Comparison of ENCODE assay signal across 8 cellular contexts in the genomic region with DNA sequence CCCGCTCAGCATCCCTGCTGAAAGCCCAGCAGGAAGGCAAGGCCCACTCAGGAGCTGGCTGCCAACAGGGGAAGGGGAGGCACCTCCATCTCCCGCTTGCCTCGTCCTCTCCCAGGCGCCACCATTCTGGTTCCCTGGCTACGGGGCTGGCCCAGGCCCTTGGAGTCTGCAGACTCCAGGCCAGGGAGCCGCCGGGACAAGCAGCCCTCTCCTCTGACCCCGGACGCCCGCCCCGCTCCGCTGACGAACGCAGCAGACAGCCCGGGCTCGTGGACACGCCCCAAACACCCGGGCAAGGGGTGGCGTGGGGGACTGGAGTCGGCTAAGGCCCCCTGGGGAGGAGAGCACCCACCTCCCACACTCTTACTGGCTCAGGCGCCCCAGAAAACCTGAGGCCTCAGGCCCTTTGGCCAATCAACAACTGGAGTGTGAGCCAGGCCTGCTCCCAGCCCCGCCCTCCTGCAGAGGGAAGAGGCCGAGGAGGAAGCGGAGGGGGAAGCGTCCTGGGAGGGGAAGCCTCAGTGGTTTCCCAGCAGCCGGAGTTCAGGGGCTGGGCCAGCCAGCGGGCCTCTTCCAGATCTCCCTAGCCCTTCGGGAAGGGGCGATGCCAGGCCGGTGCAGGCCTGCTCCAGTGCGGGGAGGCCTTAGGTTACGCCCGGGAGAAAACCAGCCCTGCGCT. TPM values are rescaled to one million over a fixed set of nuclear protein-coding genes. Genes with fewer than 3 reads are reported as not detected.
DNase-seq lines count a peak whose midpoint lies in the region; ATAC-seq and TF ChIP-seq lines count a peak whose summit lies in the region.

No MANE protein-coding gene starts in this region.

- intact Hi-C loops in dorsolateral prefrontal cortex (cut with DNase I), result loop anchor here (5.0 kb wide), 2 partner anchors 59 to 196 kb away; a partner anchor contains a TSS

- CTCF ChIA-PET in WTC11 (lab: Charles Lee), result interaction anchor here (0.6 to 5.7 kb wide), 3 partner anchors 14 to 30 kb away, joined by 3 to 57 read pairs (median 6); no protein-coding TSS in a partner anchor

- peak overlapping the region; percentile 65 to 100 (median 97) for H3K27ac ChIP-seq in dorsolateral prefrontal cortex

- no peaks in the 10 kb centered on the region for H3K36me3 Mint-ChIP-seq in WTC11

- H3K4me1 Mint-ChIP-seq in WTC11, result peaks cover 42% of the 10 kb centered on the region

- TF ChIP-seq CTCF in WTC11 (IDR thresholded peaks at IDR 0.05) (no peak), dorsolateral prefrontal cortex (IDR thresholded peaks at IDR 0.05 in 54 of 56, conservative IDR thresholded peaks at IDR 0.05 in 2 of 56; ENCODE audit: low read depth in 1 of 56, partially characterized antibody in 56 of 56) (no peak)

- H3K27me3 Mint-ChIP-seq in WTC11 (ENCODE audit: low read depth), result no peaks in the 10 kb centered on the region

- H3K4me3 Mint-ChIP-seq in WTC11, result peak overlapping the region; percentile 95

- POLR2A ChIA-PET in WTC11 (lab: Charles Lee), result no interaction called here

- peak; percentile 34 for DNase-seq in NCI-H2171 treated with DMSO at 0.1 percent for 48 hours (lab: John Stamatoyannopoulos, UW)
- DNase-seq in NCI-H2171 (lab: John Stamatoyannopoulos, UW), result no peak
- peak; percentile 45 for DNase-seq in NCI-H1436 treated with DMSO at 0.1 percent for 48 hours (lab: John Stamatoyannopoulos, UW)
- peak; percentile 88 for DNase-seq in WTC11 (ENCODE audit: low spot score)
- peak in 7 of 10 donors; percentile 55 to 75 (median 67) for DNase-seq in dorsolateral prefrontal cortex
- peak; percentile 81 for DNase-seq in left lobe of liver (ENCODE audit: low spot score)
- peak; percentile 63 for DNase-seq in stimulated activated CD4-positive, alpha-beta T cell treated with anti-CD3 and anti-CD28 coated beads, Interleukin-1b, Interleukin-23, amount 100 ng/mL, for 48 hours
- no peak for DNase-seq in NCI-H146 (lab: John Stamatoyannopoulos, UW)

- no peaks in the 10 kb centered on the region for H3K27me3 ChIP-seq in dorsolateral prefrontal cortex

- peak overlapping the region in 54 of 59 donors; percentile 9 to 99 (median 35) for H3K4me3 ChIP-seq in dorsolateral prefrontal cortex

- ATAC-seq in WTC11 (peak; percentile 10), left lobe of liver (no peak)

- peak overlapping the region; percentile 99 for H3K27ac Mint-ChIP-seq in WTC11

- H3K9me3 Mint-ChIP-seq in WTC11, result no peaks in the 10 kb centered on the region

TF ChIP-seq in WTC11, 78 proteins besides CTCF, POLR2A, EP300 and RAD21 (continues in another document):
- no peak for TF ChIP-seq KAT7 (CRISPR knock-in tag; IDR thresholded peaks at IDR 0.05; ENCODE audit: borderline replicate concordance)
- TF ChIP-seq, protein P1, sequence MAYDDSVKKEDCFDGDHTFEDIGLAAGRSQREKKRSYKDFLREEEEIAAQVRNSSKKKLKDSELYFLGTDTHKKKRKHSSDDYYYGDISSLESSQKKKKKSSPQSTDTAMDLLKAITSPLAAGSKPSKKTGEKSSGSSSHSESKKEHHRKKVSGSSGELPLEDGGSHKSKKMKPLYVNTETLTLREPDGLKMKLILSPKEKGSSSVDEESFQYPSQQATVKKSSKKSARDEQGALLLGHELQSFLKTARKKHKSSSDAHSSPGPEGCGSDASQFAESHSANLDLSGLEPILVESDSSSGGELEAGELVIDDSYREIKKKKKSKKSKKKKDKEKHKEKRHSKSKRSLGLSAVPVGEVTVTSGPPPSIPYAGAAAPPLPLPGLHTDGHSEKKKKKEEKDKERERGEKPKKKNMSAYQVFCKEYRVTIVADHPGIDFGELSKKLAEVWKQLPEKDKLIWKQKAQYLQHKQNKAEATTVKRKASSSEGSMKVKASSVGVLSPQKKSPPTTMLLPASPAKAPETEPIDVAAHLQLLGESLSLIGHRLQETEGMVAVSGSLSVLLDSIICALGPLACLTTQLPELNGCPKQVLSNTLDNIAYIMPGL (CRISPR knock-in tag; IDR thresholded peaks at IDR 0.05), result no peak
- TF ChIP-seq SP1 (CRISPR knock-in tag; conservative IDR thresholded peaks at IDR 0.05), result peak; percentile 74
- TF ChIP-seq CREM (CRISPR knock-in tag; IDR thresholded peaks at IDR 0.05), result no peak
- TF ChIP-seq, protein P2, sequence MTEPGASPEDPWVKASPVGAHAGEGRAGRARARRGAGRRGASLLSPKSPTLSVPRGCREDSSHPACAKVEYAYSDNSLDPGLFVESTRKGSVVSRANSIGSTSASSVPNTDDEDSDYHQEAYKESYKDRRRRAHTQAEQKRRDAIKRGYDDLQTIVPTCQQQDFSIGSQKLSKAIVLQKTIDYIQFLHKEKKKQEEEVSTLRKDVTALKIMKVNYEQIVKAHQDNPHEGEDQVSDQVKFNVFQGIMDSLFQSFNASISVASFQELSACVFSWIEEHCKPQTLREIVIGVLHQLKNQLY (CRISPR knock-in tag; IDR thresholded peaks at IDR 0.05), result no peak
- no peak for TF ChIP-seq RELA (CRISPR knock-in tag; IDR thresholded peaks at IDR 0.05; ENCODE audit: borderline replicate concordance)
- TF ChIP-seq ZNF671 (CRISPR knock-in tag; IDR thresholded peaks at IDR 0.05), result no peak
- TF ChIP-seq ZNF423 (CRISPR knock-in tag; IDR thresholded peaks at IDR 0.05), result peak; percentile 92
- no peak for TF ChIP-seq MXD4 (CRISPR knock-in tag; IDR thresholded peaks at IDR 0.05; ENCODE audit: borderline replicate concordance)
- TF ChIP-seq, protein P3, sequence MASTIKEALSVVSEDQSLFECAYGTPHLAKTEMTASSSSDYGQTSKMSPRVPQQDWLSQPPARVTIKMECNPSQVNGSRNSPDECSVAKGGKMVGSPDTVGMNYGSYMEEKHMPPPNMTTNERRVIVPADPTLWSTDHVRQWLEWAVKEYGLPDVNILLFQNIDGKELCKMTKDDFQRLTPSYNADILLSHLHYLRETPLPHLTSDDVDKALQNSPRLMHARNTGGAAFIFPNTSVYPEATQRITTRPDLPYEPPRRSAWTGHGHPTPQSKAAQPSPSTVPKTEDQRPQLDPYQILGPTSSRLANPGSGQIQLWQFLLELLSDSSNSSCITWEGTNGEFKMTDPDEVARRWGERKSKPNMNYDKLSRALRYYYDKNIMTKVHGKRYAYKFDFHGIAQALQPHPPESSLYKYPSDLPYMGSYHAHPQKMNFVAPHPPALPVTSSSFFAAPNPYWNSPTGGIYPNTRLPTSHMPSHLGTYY (CRISPR knock-in tag; IDR thresholded peaks at IDR 0.05), result no peak
- TF ChIP-seq, protein P4, sequence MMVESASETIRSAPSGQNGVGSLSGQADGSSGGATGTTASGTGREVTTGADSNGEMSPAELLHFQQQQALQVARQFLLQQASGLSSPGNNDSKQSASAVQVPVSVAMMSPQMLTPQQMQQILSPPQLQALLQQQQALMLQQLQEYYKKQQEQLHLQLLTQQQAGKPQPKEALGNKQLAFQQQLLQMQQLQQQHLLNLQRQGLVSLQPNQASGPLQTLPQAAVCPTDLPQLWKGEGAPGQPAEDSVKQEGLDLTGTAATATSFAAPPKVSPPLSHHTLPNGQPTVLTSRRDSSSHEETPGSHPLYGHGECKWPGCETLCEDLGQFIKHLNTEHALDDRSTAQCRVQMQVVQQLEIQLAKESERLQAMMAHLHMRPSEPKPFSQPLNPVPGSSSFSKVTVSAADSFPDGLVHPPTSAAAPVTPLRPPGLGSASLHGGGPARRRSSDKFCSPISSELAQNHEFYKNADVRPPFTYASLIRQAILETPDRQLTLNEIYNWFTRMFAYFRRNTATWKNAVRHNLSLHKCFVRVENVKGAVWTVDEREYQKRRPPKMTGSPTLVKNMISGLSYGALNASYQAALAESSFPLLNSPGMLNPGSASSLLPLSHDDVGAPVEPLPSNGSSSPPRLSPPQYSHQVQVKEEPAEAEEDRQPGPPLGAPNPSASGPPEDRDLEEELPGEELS (CRISPR knock-in tag; IDR thresholded peaks at IDR 0.05), result 0 out of 2 replicates have a peak, but pooled peaks have one; percentile 48
- TF ChIP-seq FOXJ3 (CRISPR knock-in tag; IDR thresholded peaks at IDR 0.05; ENCODE audit: borderline replicate concordance), result no peak
- TF ChIP-seq SMAD3 (CRISPR knock-in tag; IDR thresholded peaks at IDR 0.05; ENCODE audit: borderline replicate concordance), result 0 out of 2 replicates have a peak, but pooled peaks have one; percentile 47
- TF ChIP-seq, protein P5, sequence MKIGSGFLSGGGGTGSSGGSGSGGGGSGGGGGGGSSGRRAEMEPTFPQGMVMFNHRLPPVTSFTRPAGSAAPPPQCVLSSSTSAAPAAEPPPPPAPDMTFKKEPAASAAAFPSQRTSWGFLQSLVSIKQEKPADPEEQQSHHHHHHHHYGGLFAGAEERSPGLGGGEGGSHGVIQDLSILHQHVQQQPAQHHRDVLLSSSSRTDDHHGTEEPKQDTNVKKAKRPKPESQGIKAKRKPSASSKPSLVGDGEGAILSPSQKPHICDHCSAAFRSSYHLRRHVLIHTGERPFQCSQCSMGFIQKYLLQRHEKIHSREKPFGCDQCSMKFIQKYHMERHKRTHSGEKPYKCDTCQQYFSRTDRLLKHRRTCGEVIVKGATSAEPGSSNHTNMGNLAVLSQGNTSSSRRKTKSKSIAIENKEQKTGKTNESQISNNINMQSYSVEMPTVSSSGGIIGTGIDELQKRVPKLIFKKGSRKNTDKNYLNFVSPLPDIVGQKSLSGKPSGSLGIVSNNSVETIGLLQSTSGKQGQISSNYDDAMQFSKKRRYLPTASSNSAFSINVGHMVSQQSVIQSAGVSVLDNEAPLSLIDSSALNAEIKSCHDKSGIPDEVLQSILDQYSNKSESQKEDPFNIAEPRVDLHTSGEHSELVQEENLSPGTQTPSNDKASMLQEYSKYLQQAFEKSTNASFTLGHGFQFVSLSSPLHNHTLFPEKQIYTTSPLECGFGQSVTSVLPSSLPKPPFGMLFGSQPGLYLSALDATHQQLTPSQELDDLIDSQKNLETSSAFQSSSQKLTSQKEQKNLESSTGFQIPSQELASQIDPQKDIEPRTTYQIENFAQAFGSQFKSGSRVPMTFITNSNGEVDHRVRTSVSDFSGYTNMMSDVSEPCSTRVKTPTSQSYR (CRISPR knock-in tag; IDR thresholded peaks at IDR 0.05), result no peak
- TF ChIP-seq, protein P6, sequence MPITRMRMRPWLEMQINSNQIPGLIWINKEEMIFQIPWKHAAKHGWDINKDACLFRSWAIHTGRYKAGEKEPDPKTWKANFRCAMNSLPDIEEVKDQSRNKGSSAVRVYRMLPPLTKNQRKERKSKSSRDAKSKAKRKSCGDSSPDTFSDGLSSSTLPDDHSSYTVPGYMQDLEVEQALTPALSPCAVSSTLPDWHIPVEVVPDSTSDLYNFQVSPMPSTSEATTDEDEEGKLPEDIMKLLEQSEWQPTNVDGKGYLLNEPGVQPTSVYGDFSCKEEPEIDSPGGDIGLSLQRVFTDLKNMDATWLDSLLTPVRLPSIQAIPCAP (CRISPR knock-in tag; IDR thresholded peaks at IDR 0.05), result no peak

RNA-seq across cellular contexts. Expression of a gene that starts 4.2 kb away (rescaled TPM):
- total RNA-seq in WTC11 (2021) (18.3 to 21.6 TPM (median 18.4 TPM) in 3 replicates), dorsolateral prefrontal cortex (10 to 100 TPM; 32.2 to 70.3 (median 43.0) TPM), left lobe of liver (8.6 TPM)

RNA-seq across cellular contexts. Expression of a gene that starts 59.4 kb away (rescaled TPM):
- total RNA-seq in WTC11 (2021) (47.2 to 50.3 TPM (median 49.8 TPM) in 3 replicates), dorsolateral prefrontal cortex (100 to 1,000 TPM in 115 of 120 experiments, 10 to 100 TPM in 5; 82.4 to 230 (median 136) TPM), left lobe of liver (18.7 TPM)

Comparison
In these comparisons a context has a peak if more than half of its experiments do, and no peak if none do; other contexts are left out.
1. DNase-seq: peak in NCI-H2171 treated with DMSO at 0.1 percent for 48 hours (single experiment), NCI-H1436 treated with DMSO at 0.1 percent for 48 hours (single experiment), WTC11 (single experiment), dorsolateral prefrontal cortex (7 of 10), left lobe of liver (single experiment) and stimulated activated CD4-positive, alpha-beta T cell treated with anti-CD3 and anti-CD28 coated beads, Interleukin-1b, Interleukin-23, amount 100 ng/mL, for 48 hours (single experiment); none in NCI-H2171 (single experiment) and NCI-H146 (single experiment).